11 cellular contexts compared by ENCODE assay signal in genomic region chr6:107634147-107635057, GRCh38.
A peak's percentile ranks its signal among the peaks of the same experiment; 100 is the strongest.
DNase-seq lines count a peak whose midpoint lies in the region; ATAC-seq and TF ChIP-seq lines count a peak whose summit lies in the region.
"Had no signal": no experiment of that assay in that cellular context is flagged by ENCODE, and none has a peak within 500 bp of the region (broad histone marks: within the 10 kb centered on the region; RNA-seq: fewer than 3 reads in every experiment).

No MANE protein-coding gene starts in this region.

- no peak overlapping the region for H3K4me3 ChIP-seq in endodermal cell (ENCODE audit: low read length)

- DNase-seq in CD14-positive monocyte (ENCODE audit: low spot score) (no peak), T-helper 17 cell (no peak), endodermal cell (no peak), NCI-H1105 treated with DMSO at 0.1 percent for 48 hours (lab: John Stamatoyannopoulos, UW) (no peak), DMS53 (lab: John Stamatoyannopoulos, UW) (no peak), NCI-H2171 (lab: John Stamatoyannopoulos, UW) (no peak)
- DNase-seq in naive thymus-derived CD8-positive, alpha-beta T cell, result peak in 5 of 10 donors; percentile 9 to 25 (median 23)
- DNase-seq: activated CD4-positive, CD25-positive, alpha-beta regulatory T cell; KBM-7 had no signal

- peaks cover 0 to 18% (median 9%) of the 10 kb centered on the region in 7 donors for H3K9me3 Mint-ChIP-seq in CD14-positive monocyte
- H3K9me3 Mint-ChIP-seq in endodermal cell, result no peaks in the 10 kb centered on the region
- no peaks in the 10 kb centered on the region for H3K9me3 Mint-ChIP-seq in naive thymus-derived CD8-positive, alpha-beta T cell

- no peaks in the 10 kb centered on the region for H3K4me1 ChIP-seq in endodermal cell (ENCODE audit: control insufficient read depth, insufficient read depth, low read length)

- H3K4me1 Mint-ChIP-seq in CD14-positive monocyte (peaks cover 6% of the 10 kb centered on the region), T-helper 17 cell (no peaks in the 10 kb centered on the region), endodermal cell (no peaks in the 10 kb centered on the region)
- peaks cover 0 to 19% (median 4%) of the 10 kb centered on the region in 4 donors for H3K4me1 Mint-ChIP-seq in naive thymus-derived CD8-positive, alpha-beta T cell

- H3K4me3 Mint-ChIP-seq in CD14-positive monocyte (peak overlapping the region; percentile 41 to 87), T-helper 17 cell (peak overlapping the region; percentile 60), endodermal cell (peak overlapping the region; percentile 53)
- H3K4me3 Mint-ChIP-seq in naive thymus-derived CD8-positive, alpha-beta T cell, result peak overlapping the region; percentile 56 to 87 (median 72)

- H3K27me3 ChIP-seq in endodermal cell (ENCODE audit: control insufficient read depth, insufficient read depth, low read length, poor library complexity, severe bottlenecking), result peaks cover 49% of the 10 kb centered on the region

- peak; percentile 41 for ATAC-seq in T-helper 17 cell
- ATAC-seq in naive thymus-derived CD8-positive, alpha-beta T cell, result peak; percentile 67 to 86
- no peak for ATAC-seq in HG03045 (IDR thresholded peaks at IDR 0.05; ENCODE audit: unreplicated experiment)

- H3K9me3 ChIP-seq in T-helper 17 cell (ENCODE audit: control insufficient read depth, low read length, poor library complexity, severe bottlenecking) (no peaks in the 10 kb centered on the region), endodermal cell (ENCODE audit: control insufficient read depth, low read length) (no peaks in the 10 kb centered on the region)

- WGBS in endodermal cell (ENCODE audit: insufficient coverage in 1 of 2, insufficient read length in 1 of 2), 2 experiments, result 42 to 53% methylated on average over 6 to 114 of the region's 114 CpGs

- H3K27ac Mint-ChIP-seq in CD14-positive monocyte (no peak overlapping the region), T-helper 17 cell (no peak overlapping the region), endodermal cell (no peak overlapping the region)
- peak overlapping the region in 1 of 10 donors; percentile 43 for H3K27ac Mint-ChIP-seq in naive thymus-derived CD8-positive, alpha-beta T cell

- H3K36me3 Mint-ChIP-seq in CD14-positive monocyte, result no peaks in the 10 kb centered on the region
- peaks cover 2% of the 10 kb centered on the region for H3K36me3 Mint-ChIP-seq in T-helper 17 cell (ENCODE audit: low read depth)
- no peaks in the 10 kb centered on the region for H3K36me3 Mint-ChIP-seq in endodermal cell (ENCODE audit: low read depth)
- peaks cover 0 to 3% (median 0%) of the 10 kb centered on the region in 3 donors for H3K36me3 Mint-ChIP-seq in naive thymus-derived CD8-positive, alpha-beta T cell

- H3K27ac ChIP-seq in endodermal cell (ENCODE audit: low read depth, low read length), result no peak overlapping the region
- H3K27ac ChIP-seq: C4-2B had no signal

- intact Hi-C loops in CD14-positive monocyte (cut with micrococcal nuclease), result no loop called here

- H3K36me3 ChIP-seq in endodermal cell (ENCODE audit: control insufficient read depth, insufficient read depth, low read length), result no peaks in the 10 kb centered on the region

- H3K27me3 Mint-ChIP-seq in CD14-positive monocyte (ENCODE audit: low read depth in 3 of 3) (peaks cover 59 to 81% (median 73%) of the 10 kb centered on the region in 3 donors), T-helper 17 cell (peaks cover 61% of the 10 kb centered on the region), endodermal cell (ENCODE audit: insufficient read depth) (peaks cover 54% of the 10 kb centered on the region)
- H3K27me3 Mint-ChIP-seq in naive thymus-derived CD8-positive, alpha-beta T cell, result peaks cover 32 to 62% (median 45%) of the 10 kb centered on the region in 5 donors

- H3K9ac ChIP-seq in endodermal cell (ENCODE audit: extremely low read depth, low read length, poor library complexity, severe bottlenecking), result no peak overlapping the region

- no peak for TF ChIP-seq CTCF in CD14-positive monocyte (IDR thresholded peaks at IDR 0.05)
- no peak for TF ChIP-seq CTCF in endodermal cell (conservative IDR thresholded peaks at IDR 0.05)

- POLR2A ChIA-PET in naive thymus-derived CD8-positive, alpha-beta T cell (lab: Charles Lee), result interaction anchor here (1.1 to 2.0 kb wide), 2 partner anchors 22 to 25 kb away, joined by 4 to 5 read pairs; no protein-coding TSS in a partner anchor
